In genomic region chr15:65804252-65804931, GRCh38 we compare ENCODE assay signal across 1 cellular context.
A peak's percentile ranks its signal among the peaks of the same experiment; 100 is the strongest.
TF ChIP-seq lines count a peak whose summit lies in the region.

No MANE protein-coding gene starts in this region.

TF ChIP-seq in IMR-90, 13 proteins besides CTCF, POLR2A, EP300 and RAD21 (continued from another document):
- TF ChIP-seq ELK1 (IDR thresholded peaks at IDR 0.05; ENCODE audit: borderline replicate concordance, low read depth, low read length) (no peak), CEBPB (IDR thresholded peaks at IDR 0.05; ENCODE audit: low read depth, low read length) (peak; percentile 70)
- TF ChIP-seq, protein P1, sequence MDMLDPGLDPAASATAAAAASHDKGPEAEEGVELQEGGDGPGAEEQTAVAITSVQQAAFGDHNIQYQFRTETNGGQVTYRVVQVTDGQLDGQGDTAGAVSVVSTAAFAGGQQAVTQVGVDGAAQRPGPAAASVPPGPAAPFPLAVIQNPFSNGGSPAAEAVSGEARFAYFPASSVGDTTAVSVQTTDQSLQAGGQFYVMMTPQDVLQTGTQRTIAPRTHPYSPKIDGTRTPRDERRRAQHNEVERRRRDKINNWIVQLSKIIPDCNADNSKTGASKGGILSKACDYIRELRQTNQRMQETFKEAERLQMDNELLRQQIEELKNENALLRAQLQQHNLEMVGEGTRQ (IDR thresholded peaks at IDR 0.05; ENCODE audit: low read depth, low read length): no peak
